8 cellular contexts compared by ENCODE assay signal in the genomic region with DNA sequence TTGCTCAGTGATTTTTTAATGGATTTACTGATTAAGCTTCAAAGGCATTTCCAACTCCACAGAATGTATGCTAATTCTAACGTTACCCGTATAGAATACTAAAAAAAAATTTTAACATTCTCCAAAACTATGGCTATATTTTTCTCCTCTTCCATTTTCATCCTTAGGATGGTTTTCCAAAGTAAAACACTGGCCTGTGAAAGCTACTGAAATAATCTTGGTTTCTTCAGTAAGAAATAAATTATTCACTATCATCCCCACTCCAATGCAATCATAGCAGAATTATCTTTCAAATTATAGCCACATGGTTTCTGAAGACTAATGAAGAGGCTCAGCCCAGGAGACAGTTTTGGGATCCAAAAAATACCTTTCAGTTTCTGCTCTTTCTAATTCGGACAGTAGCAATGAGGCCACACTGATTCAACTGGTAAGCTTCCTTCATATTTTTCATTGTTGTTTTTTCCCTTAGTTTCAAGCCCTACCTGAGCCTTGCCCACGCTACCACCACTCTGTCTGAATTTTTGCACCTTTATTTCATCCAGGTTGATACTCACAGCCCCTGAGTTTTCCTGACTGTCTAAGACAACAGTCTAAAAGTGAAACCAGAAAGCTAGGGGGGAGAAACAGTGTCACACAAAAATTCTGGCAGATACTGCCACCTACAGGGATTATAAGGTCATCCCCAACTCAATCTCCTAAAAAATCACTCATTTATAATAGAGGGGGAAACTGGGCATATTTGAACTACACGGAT.
DNase-seq lines count a peak whose midpoint lies in the region; ATAC-seq and TF ChIP-seq lines count a peak whose summit lies in the region.

No MANE protein-coding gene starts in this region.

- peak overlapping the region; percentile 44 for H2AFZ ChIP-seq in hepatocyte
- H2AFZ ChIP-seq in smooth muscle cell (ENCODE audit: low read depth), result peak overlapping the region; percentile 80

- H3K9me3 ChIP-seq in adipocyte (ENCODE audit: control insufficient read depth, low read length), result no peaks in the 10 kb centered on the region
- no peaks in the 10 kb centered on the region for H3K9me3 ChIP-seq in hepatocyte (ENCODE audit: low read depth)
- H3K9me3 ChIP-seq in smooth muscle cell (replicated peaks; ENCODE audit: low read depth), result no peaks in the 10 kb centered on the region

- H3K27me3 ChIP-seq in adipocyte (replicated peaks; ENCODE audit: control insufficient read depth, insufficient read depth, low read length) (no peaks in the 10 kb centered on the region), hepatocyte (no peaks in the 10 kb centered on the region), smooth muscle cell (ENCODE audit: low read depth) (no peaks in the 10 kb centered on the region)

- H3K36me3 ChIP-seq in adipocyte (ENCODE audit: control insufficient read depth, insufficient read depth, low read length, severe bottlenecking) (no peaks in the 10 kb centered on the region), hepatocyte (replicated peaks; ENCODE audit: insufficient read depth, low read depth) (no peaks in the 10 kb centered on the region), smooth muscle cell (ENCODE audit: low read depth) (no peaks in the 10 kb centered on the region)

- H3K27ac ChIP-seq in hepatocyte (no peak overlapping the region), smooth muscle cell (ENCODE audit: low read depth) (no peak overlapping the region)

- H4K20me1 ChIP-seq in hepatocyte (ENCODE audit: insufficient read depth, poor library complexity, severe bottlenecking) (no peaks in the 10 kb centered on the region), smooth muscle cell (ENCODE audit: low read depth) (no peaks in the 10 kb centered on the region)

- H3K9ac ChIP-seq in adipocyte (ENCODE audit: low read length) (peak overlapping the region; percentile 74), smooth muscle cell (ENCODE audit: low read depth) (no peak overlapping the region)

- ATAC-seq in GM21381 (IDR thresholded peaks at IDR 0.05; ENCODE audit: unreplicated experiment), result peak; percentile 99
- ATAC-seq in HG03558 (IDR thresholded peaks at IDR 0.05; ENCODE audit: extremely low read depth, unreplicated experiment), result peak; percentile 97

- peak; percentile 27 for DNase-seq in ELR (ENCODE audit: low read depth)
- peak; percentile 53 for DNase-seq in NCI-H526 treated with DMSO at 0.1 percent for 48 hours (lab: John Stamatoyannopoulos, UW)
- DNase-seq in adipocyte (ENCODE audit: low read depth), result peak; percentile 30
- DNase-seq in hepatocyte (ENCODE audit: low spot score), result peak; percentile 66
- no peak for DNase-seq in smooth muscle cell (lab: John Stamatoyannopoulos, UW; ENCODE audit: unreplicated experiment)
- DNase-seq in stimulated activated CD4-positive, alpha-beta T cell treated with anti-CD3 and anti-CD28 coated beads, Interleukin-2, amount 100 ng/mL, for 24 hours, result no peak

- H3K9me2 ChIP-seq in hepatocyte (replicated peaks; ENCODE audit: insufficient read depth), result no peaks in the 10 kb centered on the region

- WGBS in hepatocyte (ENCODE audit: low lambda C conversion rate, missing lambda C conversion rate), result 47% methylated on average over 5 of the region's 5 CpGs
- WGBS in smooth muscle cell (ENCODE audit: low lambda C conversion rate), result 58% methylated on average over 5 of the region's 5 CpGs

- H3K4me3 ChIP-seq in adipocyte (ENCODE audit: low read length), result peak overlapping the region; percentile 80
- no peak overlapping the region for H3K4me3 ChIP-seq in hepatocyte
- H3K4me3 ChIP-seq in smooth muscle cell, result peak overlapping the region; percentile 36

- no peaks in the 10 kb centered on the region for H3K4me1 ChIP-seq in adipocyte (ENCODE audit: control insufficient read depth, insufficient read depth, low read length)
- no peaks in the 10 kb centered on the region for H3K4me1 ChIP-seq in hepatocyte (ENCODE audit: insufficient read depth)
- H3K4me1 ChIP-seq in smooth muscle cell (ENCODE audit: low read depth), result no peaks in the 10 kb centered on the region

- H3K79me2 ChIP-seq in hepatocyte (no peaks in the 10 kb centered on the region), smooth muscle cell (ENCODE audit: low read depth) (no peaks in the 10 kb centered on the region)

- TF ChIP-seq CTCF in hepatocyte (IDR thresholded peaks at IDR 0.05; ENCODE audit: poor library complexity), result peak; percentile 73
- TF ChIP-seq CTCF in smooth muscle cell (IDR thresholded peaks at IDR 0.05; ENCODE audit: borderline replicate concordance, insufficient read depth, poor library complexity, severe bottlenecking), result peak; percentile 75

- no peaks in the 10 kb centered on the region for H3F3A ChIP-seq in smooth muscle cell (ENCODE audit: low read depth)

- peak overlapping the region; percentile 63 for H3K4me2 ChIP-seq in hepatocyte
- peak overlapping the region; percentile 80 for H3K4me2 ChIP-seq in smooth muscle cell

Comparison
In these comparisons a context has a peak if more than half of its experiments do, and no peak if none do; other contexts are left out.
1. DNase-seq: peak in ELR (single experiment), NCI-H526 treated with DMSO at 0.1 percent for 48 hours (single experiment), adipocyte (single experiment) and hepatocyte (single experiment); none in smooth muscle cell (single experiment) and stimulated activated CD4-positive, alpha-beta T cell treated with anti-CD3 and anti-CD28 coated beads, Interleukin-2, amount 100 ng/mL, for 24 hours (0 of 2).